Comparison of ENCODE assay signal across 10 cellular contexts in the genomic region with DNA sequence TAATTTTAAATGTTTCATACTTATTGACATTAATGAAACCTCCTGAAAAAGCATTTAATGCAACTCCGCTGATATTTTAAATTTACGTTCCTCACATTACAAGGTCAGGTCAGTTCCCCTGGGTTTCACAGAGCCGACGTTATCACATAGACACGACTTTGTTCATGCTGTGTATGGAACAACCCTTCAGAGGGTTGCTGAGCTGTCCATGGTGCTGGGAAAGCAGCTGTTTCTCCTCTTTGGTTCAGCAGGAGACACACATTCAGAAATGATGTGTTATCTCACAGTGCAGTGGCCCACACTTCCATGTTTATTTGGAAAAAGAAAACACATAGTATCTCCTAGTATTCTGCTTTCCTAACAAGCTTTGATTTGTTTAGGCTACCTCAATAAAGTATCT. TPM values are rescaled to one million over a fixed set of nuclear protein-coding genes. Genes with fewer than 3 reads are reported as not detected.
A peak's percentile ranks its signal among the peaks of the same experiment; 100 is the strongest.
DNase-seq lines count a peak whose midpoint lies in the region; ATAC-seq lines count a peak whose summit lies in the region.
"Had no signal": no experiment of that assay in that cellular context is flagged by ENCODE, and none has a peak within 500 bp of the region (broad histone marks: within the 10 kb centered on the region; RNA-seq: fewer than 3 reads in every experiment).

No MANE protein-coding gene starts in this region.

- peak; percentile 6 for DNase-seq in Caki2 (ENCODE audit: low read depth)
- DNase-seq in HuH-7.5 (ENCODE audit: low spot score), result peak; percentile 8
- peak; percentile 44 for DNase-seq in adipocyte (ENCODE audit: low read depth)
- peak; percentile 90 for DNase-seq in left kidney (ENCODE audit: low read depth, low spot score)
- DNase-seq in central memory CD4-positive, alpha-beta T cell, result no peak
- no peak for DNase-seq in inferior parietal cortex (ENCODE audit: extremely low spot score)
- DNase-seq in KG1 (lab: John Stamatoyannopoulos, UW), result no peak
- DNase-seq: left ventricle myocardium inferior, T-helper 1 cell had no signal

- peaks cover 16% of the 10 kb centered on the region for H3K27me3 ChIP-seq in adipocyte (replicated peaks; ENCODE audit: control insufficient read depth, insufficient read depth, low read length)

- H3K9me3 ChIP-seq in adipocyte (ENCODE audit: control insufficient read depth, low read length), result no peaks in the 10 kb centered on the region
- H3K9me3 ChIP-seq: left ventricle myocardium inferior had no signal

- ATAC-seq in GM21786 (IDR thresholded peaks at IDR 0.05; ENCODE audit: unreplicated experiment), result no peak

- H3K36me3 ChIP-seq in adipocyte (ENCODE audit: control insufficient read depth, insufficient read depth, low read length, severe bottlenecking), result no peaks in the 10 kb centered on the region
- H3K36me3 ChIP-seq: left ventricle myocardium inferior had no signal

- peaks cover 17% of the 10 kb centered on the region for H3K4me1 ChIP-seq in adipocyte (ENCODE audit: control insufficient read depth, insufficient read depth, low read length)
- H3K4me1 ChIP-seq: left ventricle myocardium inferior had no signal

- no peak overlapping the region for H3K9ac ChIP-seq in adipocyte (ENCODE audit: low read length)

- in situ Hi-C loops in Caki2 (cut with HindIII; ENCODE audit: low pct_unique_long_range_greater_than_20kb, low sequenced_read_pairs), result no loop called here

- H3K4me3 ChIP-seq in adipocyte (ENCODE audit: low read length), result no peak overlapping the region
- H3K4me3 ChIP-seq: left ventricle myocardium inferior had no signal

RNA-seq across cellular contexts. Expression of gene PPP2R2B, which starts 53.5 kb away (rescaled TPM):
- 1.5 and 10.8 TPM in 2 replicates for total RNA-seq in Caki2 (2014; rRNA removed; shearing (Covaris generic); ENCODE audit: low replicate concordance)

Comparison
In these comparisons a context has a peak if more than half of its experiments do, and no peak if none do; other contexts are left out.
1. DNase-seq: peak in Caki2 (single experiment), HuH-7.5 (single experiment), adipocyte (single experiment) and left kidney (single experiment); none in central memory CD4-positive, alpha-beta T cell (single experiment), inferior parietal cortex (single experiment) and KG1 (single experiment).